ENCODE assay signal across 24 cellular contexts in genomic region chr1:229147086-229147485, GRCh38.
DNase-seq lines count a peak whose midpoint lies in the region; ATAC-seq and TF ChIP-seq lines count a peak whose summit lies in the region.
"Had no signal": no experiment of that assay in that cellular context is flagged by ENCODE, and none has a peak within 500 bp of the region (broad histone marks: within the 10 kb centered on the region; RNA-seq: fewer than 3 reads in every experiment).

No MANE protein-coding gene starts in this region.

- POLR2A ChIA-PET in HEK293 (lab: Yijun Ruan, JAX): no interaction called here

- peaks cover 10 to 25% (median 19%) of the 10 kb centered on the region in 10 experiments; a peak in 16 of 20 replicates for H3K4me1 ChIP-seq in BLaER1 treated with 17β-estradiol and CSF1 and Interleukin-3, amounts not matched to agents 10 nM and 100 nM
- peaks cover 8% of the 10 kb centered on the region for H3K4me1 ChIP-seq in HEK293 (ENCODE audit: control insufficient read depth, insufficient read depth, low read length)
- H3K4me1 ChIP-seq in mesendoderm (ENCODE audit: control insufficient read depth, low read depth, low read length): peaks cover 12% of the 10 kb centered on the region
- H3K4me1 ChIP-seq: Peyer's patch, upper lobe of right lung had no signal

- no peak overlapping the region for H2AK5ac ChIP-seq in mesendoderm (ENCODE audit: low read length)

- TF ChIP-seq CTCF in HEK293 (tag by site-specific recombination; IDR thresholded peaks at IDR 0.05): no peak

- peak overlapping the region; percentile 2 for H3K27ac Mint-ChIP-seq in dendritic cell treated with granulocyte-macrophage colony-stimulating factor and Interleukin-4, amounts not matched to agents 40 ng/mL and 50 ng/mL, for 4 days
- H3K27ac Mint-ChIP-seq: activated CD8-positive, alpha-beta T cell treated with anti-CD3 and anti-CD28 coated beads, Interleukin-2, amount 10 ng/mL, durations not matched to agents 7 days and 5 days; activated T-cell treated with anti-CD3 and anti-CD28 coated beads, Interleukin-2, amount 50 U/mL, for 24 hours had no signal

- no peaks in the 10 kb centered on the region for H3K9me3 Mint-ChIP-seq in dendritic cell treated with granulocyte-macrophage colony-stimulating factor and Interleukin-4, amounts not matched to agents 40 ng/mL and 50 ng/mL, for 4 days
- H3K9me3 Mint-ChIP-seq: activated T-cell treated with anti-CD3 and anti-CD28 coated beads, Interleukin-2, amount 50 U/mL, for 24 hours had no signal

- H2BK120ac ChIP-seq in mesendoderm (ENCODE audit: low read depth, low read length): no peak overlapping the region

- no peak overlapping the region for H3K18ac ChIP-seq in mesendoderm (ENCODE audit: low read length)

- H3K79me1 ChIP-seq in mesendoderm (ENCODE audit: low read length): no peaks in the 10 kb centered on the region

- H3K4ac ChIP-seq in mesendoderm (ENCODE audit: low read depth, low read length): peak overlapping the region; percentile 10

- H2BK15ac ChIP-seq in mesendoderm (replicated peaks; ENCODE audit: low read depth): no peak overlapping the region

- peaks cover 0 to 18% (median 0%) of the 10 kb centered on the region in 11 experiments; a peak in 6 of 22 replicates for H3K27me3 ChIP-seq in BLaER1 treated with 17β-estradiol and CSF1 and Interleukin-3, amounts not matched to agents 10 nM and 100 nM
- no peaks in the 10 kb centered on the region for H3K27me3 ChIP-seq in mesendoderm (ENCODE audit: insufficient read depth, low read length, poor library complexity)
- H3K27me3 ChIP-seq: Peyer's patch had no signal

- intact Hi-C loops in dendritic cell treated with granulocyte-macrophage colony-stimulating factor and Interleukin-4, amounts not matched to agents 40 ng/mL and 50 ng/mL, for 4 days (cut with micrococcal nuclease): no loop called here

- peaks cover 9% of the 10 kb centered on the region for H3K4me1 Mint-ChIP-seq in dendritic cell treated with granulocyte-macrophage colony-stimulating factor and Interleukin-4, amounts not matched to agents 40 ng/mL and 50 ng/mL, for 4 days (ENCODE audit: low read depth)

- no peaks in the 10 kb centered on the region for H3K36me3 ChIP-seq in BLaER1 treated with 17β-estradiol and CSF1 and Interleukin-3, amounts not matched to agents 10 nM and 100 nM
- H3K36me3 ChIP-seq in HEK293 (ENCODE audit: control insufficient read depth in 2 of 2, insufficient read depth in 1 of 2, low read length in 2 of 2) (no peaks in the 10 kb centered on the region), mesendoderm (ENCODE audit: control insufficient read depth, insufficient read depth, low read length) (no peaks in the 10 kb centered on the region)
- H3K36me3 ChIP-seq: neutrophil, Peyer's patch, upper lobe of right lung had no signal

- H4K8ac ChIP-seq in mesendoderm (ENCODE audit: low read depth, low read length): no peak overlapping the region

- H3K9me3 ChIP-seq in BLaER1 treated with 17β-estradiol and CSF1 and Interleukin-3, amounts not matched to agents 10 nM and 100 nM (replicated peaks in 1 of 11): no peaks in the 10 kb centered on the region
- no peaks in the 10 kb centered on the region for H3K9me3 ChIP-seq in HEK293 (ENCODE audit: control insufficient read depth, insufficient read depth, low read depth, low read length)
- H3K9me3 ChIP-seq: neutrophil, Peyer's patch, upper lobe of right lung had no signal

- no peaks in the 10 kb centered on the region for H4K20me1 ChIP-seq in BLaER1 treated with 17β-estradiol and CSF1 and Interleukin-3, amounts not matched to agents 10 nM and 100 nM

- H3K27me3 Mint-ChIP-seq in dendritic cell treated with granulocyte-macrophage colony-stimulating factor and Interleukin-4, amounts not matched to agents 40 ng/mL and 50 ng/mL, for 4 days: peaks cover 8% of the 10 kb centered on the region

- peak overlapping the region; percentile 3 for H3K56ac ChIP-seq in mesendoderm (ENCODE audit: low read length)

- H3K9ac ChIP-seq in BLaER1 treated with 17β-estradiol and CSF1 and Interleukin-3, amounts not matched to agents 10 nM and 100 nM: no peak overlapping the region
- H3K9ac ChIP-seq in mesendoderm (ENCODE audit: low read length): no peak overlapping the region

- no peaks in the 10 kb centered on the region for H3K79me2 ChIP-seq in mesendoderm (ENCODE audit: control insufficient read depth, insufficient read depth, low read length)

- no peak for ATAC-seq in HG02678 (IDR thresholded peaks at IDR 0.05; ENCODE audit: unreplicated experiment)
- ATAC-seq: activated CD4-positive, CD25-positive, alpha-beta regulatory T cell treated with anti-CD3 and anti-CD28 coated beads, Interleukin-2, amount 50 U/mL, for 24 hours; activated CD8-positive, alpha-beta T cell treated with anti-CD3 and anti-CD28 coated beads, Interleukin-2, amount 10 ng/mL, durations not matched to agents 7 days and 5 days; upper lobe of right lung had no signal

- no CpG with 5 or more reads among the region's 16 CpGs for WGBS in mesendoderm (ENCODE audit: extremely low coverage, insufficient coverage, low lambda C conversion rate)

- peak; percentile 37 for DNase-seq in mesendoderm
- no peak for DNase-seq in inferior parietal cortex (ENCODE audit: extremely low spot score)
- DNase-seq in mesenteric fat pad (ENCODE audit: low spot score): no peak
- no peak for DNase-seq in NCI-H1436 treated with DMSO at 0.1 percent for 48 hours (lab: John Stamatoyannopoulos, UW)
- DNase-seq: activated CD8-positive, alpha-beta T cell treated with anti-CD3 and anti-CD28 coated beads, Interleukin-2, amount 10 ng/mL, durations not matched to agents 7 days and 5 days; activated naive CD4-positive, alpha-beta T cell treated with Interleukin-2 at 50 U/mL for 16 hours; activated T-cell treated with anti-CD3 and anti-CD28 coated beads, Interleukin-2, amount 50 U/mL, for 24 hours; amygdala; caudate nucleus; IMR-90; MM.1S; NCI-H1694 treated with DMSO at 0.1 percent for 48 hours; NCI-H2227 treated with DMSO at 0.1 percent for 48 hours; stimulated activated CD4-positive, alpha-beta T cell treated with anti-CD3 and anti-CD28 coated beads, Interleukin-12 subunit alpha, Interleukin-12 subunit beta, amount 100 ng/mL, for 4 hours; T1000; upper lobe of right lung had no signal

- no peak overlapping the region for H3K23ac ChIP-seq in mesendoderm (ENCODE audit: low read length)

- CTCF ChIA-PET in HEK293 (lab: Yijun Ruan, JAX): interaction anchor here (0.5 to 1.8 kb wide), 5 partner anchors 9 to 455 kb away, joined by 3 to 7 read pairs (median 4); no protein-coding TSS in a partner anchor

- H3K27ac ChIP-seq in BLaER1 treated with 17β-estradiol and CSF1 and Interleukin-3, amounts not matched to agents 10 nM and 100 nM: no peak overlapping the region
- H3K27ac ChIP-seq in HEK293 (ENCODE audit: extremely low read depth, low read depth, low read length): no peak overlapping the region
- no peak overlapping the region for H3K27ac ChIP-seq in mesendoderm (ENCODE audit: low read depth, low read length)
- H3K27ac ChIP-seq: HL-60, neutrophil, upper lobe of right lung had no signal

- no peak overlapping the region for H4K5ac ChIP-seq in mesendoderm (ENCODE audit: low read length)

- H3K36me3 Mint-ChIP-seq in dendritic cell treated with granulocyte-macrophage colony-stimulating factor and Interleukin-4, amounts not matched to agents 40 ng/mL and 50 ng/mL, for 4 days (ENCODE audit: low read depth): no peaks in the 10 kb centered on the region

- H3K4me3 Mint-ChIP-seq in dendritic cell treated with granulocyte-macrophage colony-stimulating factor and Interleukin-4, amounts not matched to agents 40 ng/mL and 50 ng/mL, for 4 days: no peak overlapping the region
- H3K4me3 Mint-ChIP-seq: activated CD8-positive, alpha-beta T cell treated with anti-CD3 and anti-CD28 coated beads, Interleukin-2, amount 10 ng/mL, durations not matched to agents 7 days and 5 days; activated T-cell treated with anti-CD3 and anti-CD28 coated beads, Interleukin-2, amount 50 U/mL, for 24 hours had no signal

- peak overlapping the region in 7 of 11 experiments; percentile 8 to 52 (median 15); a peak in 8 of 22 replicates for H3K4me2 ChIP-seq in BLaER1 treated with 17β-estradiol and CSF1 and Interleukin-3, amounts not matched to agents 10 nM and 100 nM
- H3K4me2 ChIP-seq in mesendoderm (ENCODE audit: low read length): no peak overlapping the region

- H2BK5ac ChIP-seq in mesendoderm (ENCODE audit: low read length): no peak overlapping the region

- H3K4me3 ChIP-seq in BLaER1 treated with 17β-estradiol and CSF1 and Interleukin-3, amounts not matched to agents 10 nM and 100 nM: no peak overlapping the region
- H3K4me3 ChIP-seq in HEK293 (ENCODE audit: low read depth, low read length): no peak overlapping the region
- no peak overlapping the region for H3K4me3 ChIP-seq in mesendoderm (ENCODE audit: low read length)
- H3K4me3 ChIP-seq: Peyer's patch, upper lobe of right lung had no signal

TF ChIP-seq in HEK293, 187 proteins besides CTCF, POLR2A, EP300 and RAD21 (continues in another document):
- TF ChIP-seq ZFHX2 (tag by site-specific recombination; conservative IDR thresholded peaks at IDR 0.05) (peak; percentile 70), ZNF280D (tag by site-specific recombination; IDR thresholded peaks at IDR 0.05) (no peak), ZNF776 (tag by site-specific recombination; IDR thresholded peaks at IDR 0.05; ENCODE audit: borderline replicate concordance) (no peak), ZBTB7A (tag by site-specific recombination; IDR thresholded peaks at IDR 0.05; ENCODE audit: low read depth) (no peak), ZNF830 (tag by site-specific recombination; IDR thresholded peaks at IDR 0.05; ENCODE audit: low read depth) (no peak), ZSCAN23 (tag by site-specific recombination; IDR thresholded peaks at IDR 0.05) (no peak)
